Comparison of ENCODE assay signal across 22 cellular contexts in the genomic region with DNA sequence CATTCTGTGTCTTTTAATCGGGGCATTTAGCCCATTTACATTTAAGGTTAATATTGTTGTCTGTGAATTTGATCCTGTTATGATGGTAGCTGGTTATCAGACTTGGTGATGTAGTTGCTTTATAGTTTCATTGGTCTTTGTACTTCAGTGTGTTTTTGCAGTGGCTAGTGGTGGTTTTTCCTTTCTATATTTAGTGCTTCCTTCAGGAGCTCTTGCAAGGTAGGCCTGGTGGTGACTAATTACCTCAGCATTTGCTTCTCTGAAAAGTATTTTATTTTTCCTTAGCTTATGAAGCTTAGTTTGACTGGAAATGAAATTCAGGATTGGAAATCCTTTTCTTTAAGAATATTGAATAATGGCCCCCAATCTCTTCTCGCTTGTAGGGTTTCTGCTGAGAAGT.
DNase-seq lines count a peak whose midpoint lies in the region; ATAC-seq and TF ChIP-seq lines count a peak whose summit lies in the region.
"Had no signal": no experiment of that assay in that cellular context is flagged by ENCODE, and none has a peak within 500 bp of the region (broad histone marks: within the 10 kb centered on the region; RNA-seq: fewer than 3 reads in every experiment).

No MANE protein-coding gene starts in this region.

- no peak overlapping the region for H3K27ac ChIP-seq in brain microvascular endothelial cell
- no peak overlapping the region for H3K27ac ChIP-seq in aorta (ENCODE audit: low read depth in 1 of 2, low read length in 2 of 2)
- H3K27ac ChIP-seq in neuronal stem cell (replicated peaks; ENCODE audit: low read length) = no peak overlapping the region
- H3K27ac ChIP-seq: BLaER1 treated with 17β-estradiol and CSF1 and Interleukin-3, amounts not matched to agents 10 nM and 100 nM; esophagus squamous epithelium; sigmoid colon; upper lobe of left lung had no signal

- 93 to 96% methylated on average over 2 of the region's 2 CpGs for WGBS in aorta, 2 donors
- WGBS in neuronal stem cell (ENCODE audit: extremely low coverage in 2 of 2, insufficient read length in 2 of 2, insufficient replicate concordance in 1 of 2), 2 donors = no CpG with 5 or more reads among the region's 2 CpGs

- H2AFZ ChIP-seq in neuronal stem cell (ENCODE audit: low read length) = no peak overlapping the region

- no peak overlapping the region for H3K4ac ChIP-seq in neuronal stem cell (ENCODE audit: low read length)

- no peak overlapping the region for H2BK15ac ChIP-seq in neuronal stem cell (ENCODE audit: low read length)

- intact Hi-C loops in aorta (cut with DNase I) = no loop called here

- H4K91ac ChIP-seq in neuronal stem cell (ENCODE audit: low read depth, low read length, poor library complexity) = no peak overlapping the region

- H3K36me3 ChIP-seq in brain microvascular endothelial cell (replicated peaks) (no peaks in the 10 kb centered on the region), kidney epithelial cell (ENCODE audit: control insufficient read depth, insufficient read depth, low read length) (no peaks in the 10 kb centered on the region), aorta (ENCODE audit: control insufficient read depth in 1 of 2, insufficient read depth in 2 of 2, low read length in 1 of 2) (no peaks in the 10 kb centered on the region), neuronal stem cell (replicated peaks in 1 of 2; ENCODE audit: control insufficient read depth in 2 of 2, insufficient read depth in 2 of 2, low read length in 2 of 2) (peaks cover 0 to 2% of the 10 kb centered on the region in 2 donors)
- H3K36me3 ChIP-seq: sigmoid colon had no signal

- H3K4me2 ChIP-seq in neuronal stem cell (ENCODE audit: insufficient read depth, low read length, poor library complexity, severe bottlenecking) = no peak overlapping the region
- H3K4me2 ChIP-seq: BLaER1 treated with 17β-estradiol and CSF1 and Interleukin-3, amounts not matched to agents 10 nM and 100 nM had no signal

- no peak overlapping the region for H2BK5ac ChIP-seq in neuronal stem cell (ENCODE audit: low read length)

- ATAC-seq in aorta (ENCODE audit: low FRiP score) = no peak
- ATAC-seq: activated T-cell treated with anti-CD3 and anti-CD28 coated beads, Interleukin-2, amount 50 U/mL, for 4 hours; left cardiac atrium; PC-3 had no signal

- H3K27me3 ChIP-seq in brain microvascular endothelial cell (replicated peaks) = no peaks in the 10 kb centered on the region
- H3K27me3 ChIP-seq in kidney epithelial cell (ENCODE audit: control insufficient read depth, insufficient read depth, low read length) = no peaks in the 10 kb centered on the region
- no peaks in the 10 kb centered on the region for H3K27me3 ChIP-seq in aorta (ENCODE audit: control insufficient read depth in 1 of 2, insufficient read depth in 2 of 2, low read length in 1 of 2)
- no peaks in the 10 kb centered on the region for H3K27me3 ChIP-seq in neuronal stem cell (ENCODE audit: control insufficient read depth in 3 of 3, insufficient read depth in 3 of 3, low read depth in 1 of 3, low read length in 3 of 3)
- H3K27me3 ChIP-seq: BLaER1 treated with 17β-estradiol and CSF1 and Interleukin-3, amounts not matched to agents 10 nM and 100 nM; esophagus squamous epithelium; sigmoid colon; upper lobe of left lung had no signal

- H3K4me1 ChIP-seq in aorta (ENCODE audit: control insufficient read depth in 1 of 2, insufficient read depth in 2 of 2, low read length in 2 of 2) (no peaks in the 10 kb centered on the region), neuronal stem cell (ENCODE audit: control insufficient read depth in 2 of 2, insufficient read depth in 1 of 2, low read depth in 1 of 2, low read length in 2 of 2) (no peaks in the 10 kb centered on the region)
- H3K4me1 ChIP-seq: BLaER1 treated with 17β-estradiol and CSF1 and Interleukin-3, amounts not matched to agents 10 nM and 100 nM; esophagus squamous epithelium; sigmoid colon; upper lobe of left lung had no signal

- in situ Hi-C loops in brain microvascular endothelial cell (cut with HindIII; ENCODE audit: low pct_ligation_motif_present, low sequenced_read_pairs) = no loop called here

- no peak overlapping the region for H3K18ac ChIP-seq in neuronal stem cell (ENCODE audit: low read length)

- TF ChIP-seq CTCF in AG09309 (IDR thresholded peaks at IDR 0.05; ENCODE audit: control insufficient read depth, insufficient read depth, low read depth, low read length, missing control alignments) = no peak
- no peak for TF ChIP-seq CTCF in brain microvascular endothelial cell (IDR thresholded peaks at IDR 0.05; ENCODE audit: low read depth, low read length, missing control alignments)
- no peak for TF ChIP-seq CTCF in kidney epithelial cell (IDR thresholded peaks at IDR 0.05; ENCODE audit: insufficient read depth, low read length, poor library complexity, severe bottlenecking)

- no peak overlapping the region for H2BK12ac ChIP-seq in neuronal stem cell (ENCODE audit: low read length)

- no peak overlapping the region for H3K14ac ChIP-seq in neuronal stem cell (ENCODE audit: low read length)

- no peak overlapping the region for H3K9ac ChIP-seq in neuronal stem cell (ENCODE audit: low read depth, low read length, poor library complexity)
- H3K9ac ChIP-seq: BLaER1 treated with 17β-estradiol and CSF1 and Interleukin-3, amounts not matched to agents 10 nM and 100 nM had no signal

- H3K4me3 ChIP-seq in AG09309 (ENCODE audit: control insufficient read depth, low read depth, low read length) (no peak overlapping the region), brain microvascular endothelial cell (ENCODE audit: low read depth, low read length) (no peak overlapping the region), kidney epithelial cell (ENCODE audit: low read depth, low read length) (no peak overlapping the region), aorta (ENCODE audit: low read length in 2 of 2) (no peak overlapping the region), neuronal stem cell (ENCODE audit: low read length in 2 of 2) (no peak overlapping the region)
- H3K4me3 ChIP-seq: BLaER1 treated with 17β-estradiol and CSF1 and Interleukin-3, amounts not matched to agents 10 nM and 100 nM; esophagus squamous epithelium; sigmoid colon; upper lobe of left lung had no signal

- no peaks in the 10 kb centered on the region for H3K79me1 ChIP-seq in neuronal stem cell (ENCODE audit: low read depth, low read length)

- no peak overlapping the region for H4K8ac ChIP-seq in neuronal stem cell (ENCODE audit: low read depth, low read length)

- H3K23ac ChIP-seq in neuronal stem cell (ENCODE audit: low read depth, low read length, poor library complexity) = no peak overlapping the region

- DNase-seq in AG09309 (ENCODE audit: low read depth) = peak; percentile 0
- peak; percentile 4 for DNase-seq in HS-5 (ENCODE audit: low read depth)
- DNase-seq in brain microvascular endothelial cell = peak; percentile 67
- peak; percentile 4 for DNase-seq in kidney epithelial cell (ENCODE audit: low read depth)
- DNase-seq in SW480 (ENCODE audit: low spot score) = no peak
- DNase-seq in islet precursor cell = no peak
- no peak for DNase-seq in aorta
- DNase-seq in neuronal stem cell (ENCODE audit: low spot score) = no peak
- DNase-seq: activated naive CD4-positive, alpha-beta T cell treated with anti-CD3 and anti-CD28 coated beads for 36 hours; activated T-cell treated with anti-CD3 and anti-CD28 coated beads, Interleukin-2, amount 50 U/mL, for 4 hours; DND-41; effector CD8-positive, alpha-beta T cell; esophagus squamous epithelium; H7; left cardiac atrium; NCI-H187 treated with DMSO at 0.1 percent for 48 hours; NCI-H2227 treated with DMSO at 0.1 percent for 48 hours; PC-3; SIG-M5; sigmoid colon; upper lobe of left lung had no signal

- no peak overlapping the region for H2AK5ac ChIP-seq in neuronal stem cell (ENCODE audit: low read depth, low read length)

- no peaks in the 10 kb centered on the region for H3K9me3 ChIP-seq in aorta (ENCODE audit: control insufficient read depth, low read length)
- no peaks in the 10 kb centered on the region for H3K9me3 ChIP-seq in neuronal stem cell (replicated peaks in 1 of 2; ENCODE audit: control insufficient read depth in 2 of 2, insufficient read depth in 1 of 2, low read depth in 1 of 2, low read length in 2 of 2)
- H3K9me3 ChIP-seq: esophagus squamous epithelium, sigmoid colon, upper lobe of left lung had no signal

- no peak overlapping the region for H2BK120ac ChIP-seq in neuronal stem cell (ENCODE audit: low read depth, low read length)

Comparison
In these comparisons a context has a peak if more than half of its experiments do, and no peak if none do; other contexts are left out.
1. DNase-seq: peak in AG09309 (single experiment), HS-5 (single experiment), brain microvascular endothelial cell (single experiment) and kidney epithelial cell (single experiment); none in SW480 (single experiment), islet precursor cell (single experiment), aorta (0 of 2) and neuronal stem cell (single experiment).